ENCODE assay signal across 11 cellular contexts in the genomic region with DNA sequence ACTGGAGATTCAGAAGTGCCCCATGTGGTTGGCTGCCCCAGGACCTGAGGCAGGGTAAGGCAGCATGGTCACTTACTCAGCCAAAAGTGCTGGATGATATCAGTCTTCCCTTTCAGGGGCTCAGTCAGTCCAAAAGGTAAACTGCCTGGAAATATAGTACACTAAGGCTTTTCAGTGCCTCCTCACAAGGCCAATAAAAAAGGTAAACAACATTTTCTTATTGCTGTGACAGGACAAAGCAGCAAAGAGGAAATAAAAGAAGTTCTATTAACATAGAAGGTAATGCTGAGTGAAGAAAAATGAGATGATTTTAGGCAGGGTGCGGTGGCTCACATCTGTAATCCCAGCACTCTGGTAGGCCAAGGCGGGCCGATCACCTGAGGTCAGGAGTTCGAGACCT.
"Had no signal": no experiment of that assay in that cellular context is flagged by ENCODE, and none has a peak within 500 bp of the region (broad histone marks: within the 10 kb centered on the region; RNA-seq: fewer than 3 reads in every experiment).

No MANE protein-coding gene starts in this region.

- H3K36me3 ChIP-seq: HAP-1 had no signal

- H3K4me1 ChIP-seq: HAP-1 had no signal

- H3K9me3 ChIP-seq: HAP-1 had no signal

- H3K4me3 ChIP-seq: GM23248, GM23338, HAP-1 had no signal

- ATAC-seq: GM23338, HCT116 had no signal

- DNase-seq: GM23248, GOT3, H7, H9, HCEC 1CT, HFFc6 had no signal

- FAIRE-seq: H1, H54 had no signal
